8 cellular contexts compared by ENCODE assay signal in the genomic region with DNA sequence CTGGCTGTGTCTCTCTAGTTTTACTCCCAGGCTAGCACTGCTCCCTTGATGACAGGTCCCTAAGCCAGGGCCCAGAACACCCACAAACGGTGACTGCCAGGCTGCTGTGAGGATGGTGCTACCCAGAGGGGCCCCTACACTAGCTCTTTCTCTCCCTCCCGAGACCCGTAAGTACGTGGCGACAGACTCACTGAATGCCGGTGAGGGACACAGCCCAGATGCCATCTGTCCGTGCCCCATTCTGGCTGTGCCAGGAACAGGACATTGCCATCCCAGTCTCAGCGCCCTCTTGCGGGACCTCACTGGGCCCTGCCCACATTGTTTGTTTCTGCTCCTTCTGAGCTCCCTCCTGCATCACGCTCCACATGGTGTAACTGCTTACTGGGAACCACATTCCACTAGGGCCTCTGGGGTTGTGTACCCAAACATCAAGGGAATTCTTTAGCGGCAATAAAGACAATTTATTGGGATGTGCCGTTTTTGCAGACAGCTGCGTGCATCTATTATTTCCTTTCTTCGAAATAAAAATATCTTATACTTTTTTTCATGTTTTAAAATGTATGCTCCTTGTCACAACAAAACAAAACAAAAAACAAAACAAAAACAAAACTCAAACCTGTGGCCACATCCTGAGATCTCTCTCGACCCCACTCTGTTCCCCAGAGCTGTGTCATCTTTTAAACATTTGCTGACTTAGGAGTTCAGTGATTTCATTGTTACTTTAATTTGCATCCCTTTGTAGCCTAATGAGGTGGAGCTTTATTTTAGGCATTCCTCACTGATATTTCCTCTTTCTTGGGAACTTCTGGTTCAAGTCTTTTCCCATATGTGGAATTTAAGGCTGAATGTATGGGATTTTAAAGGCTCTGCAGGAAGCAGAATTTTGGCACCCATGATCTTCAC. TPM values are rescaled to one million over a fixed set of nuclear protein-coding genes. Genes with fewer than 3 reads are reported as not detected.
DNase-seq lines count a peak whose midpoint lies in the region; ATAC-seq and TF ChIP-seq lines count a peak whose summit lies in the region.

No MANE protein-coding gene starts in this region.

- TF ChIP-seq CTCF in GM20000 (IDR thresholded peaks at IDR 0.05; ENCODE audit: extremely low read depth, missing control alignments) (peak; percentile 48), OCI-LY1 (IDR thresholded peaks at IDR 0.05; ENCODE audit: low read length) (peak; percentile 76), left lung (IDR thresholded peaks at IDR 0.05) (peak; percentile 39 to 46), transverse colon (IDR thresholded peaks at IDR 0.05) (peak; percentile 47 to 59 (median 53))

- no peaks in the 10 kb centered on the region for H3F3A ChIP-seq in OCI-LY1 (ENCODE audit: insufficient read depth, low read length)

- DNase-seq in AG20443 (ENCODE audit: low spot score): peak; percentile 81
- DNase-seq in GM20000 (ENCODE audit: low spot score): no peak
- DNase-seq in left lung: peak; percentile 74 to 84
- peak; percentile 80 for DNase-seq in transverse colon
- DNase-seq in DMS79 treated with DMSO at 0.1 percent for 48 hours (lab: John Stamatoyannopoulos, UW): no peak

- in situ Hi-C loops in transverse colon (cut with MboI; ENCODE audit: low pct_ligation_motif_present in 1 of 4, low pct_unique_long_range_greater_than_20kb in 1 of 4, low sequenced_read_pairs in 3 of 4): no loop called here

- peak; percentile 62 for ATAC-seq in left lung
- no peak for ATAC-seq in GM18858 (IDR thresholded peaks at IDR 0.05; ENCODE audit: unreplicated experiment)

- no peaks in the 10 kb centered on the region for H3K79me2 ChIP-seq in OCI-LY1 (ENCODE audit: insufficient read depth, low read length)

- H3K4me2 ChIP-seq in OCI-LY1 (ENCODE audit: low read length): no peak overlapping the region

- no peak for TF ChIP-seq EP300 in transverse colon (IDR thresholded peaks at IDR 0.05; ENCODE audit: low read depth)

- H3K4me3 ChIP-seq in OCI-LY1 (ENCODE audit: low read depth, low read length, poor library complexity, severe bottlenecking) (no peak overlapping the region), left lung (no peak overlapping the region), transverse colon (no peak overlapping the region)

- H3K9me2 ChIP-seq in OCI-LY1 (ENCODE audit: low read depth, low read length): no peaks in the 10 kb centered on the region

- intact Hi-C loops in left lung (cut with DNase I): no loop called here
- intact Hi-C loops in transverse colon (cut with DNase I; ENCODE audit: low total_unique reads): no loop called here

- no peak overlapping the region for H3K27ac ChIP-seq in OCI-LY1 (ENCODE audit: low read depth, low read length, poor library complexity, severe bottlenecking)
- peak overlapping the region; percentile 54 for H3K27ac ChIP-seq in cingulate gyrus (ENCODE audit: low read depth, low read length)
- H3K27ac ChIP-seq in left lung: peak overlapping the region in 1 of 2 donors; percentile 19
- peak overlapping the region; percentile 29 to 78 (median 61) for H3K27ac ChIP-seq in transverse colon

- no peaks in the 10 kb centered on the region for H4K20me1 ChIP-seq in OCI-LY1 (ENCODE audit: insufficient read depth, low read length)

- H3K4me1 ChIP-seq in OCI-LY1 (ENCODE audit: insufficient read depth, low read length, severe bottlenecking) (peaks cover 9% of the 10 kb centered on the region), left lung (peaks cover under 1 to 36% of the 10 kb centered on the region in 2 donors), transverse colon (peaks cover under 1 to 14% (median 3%) of the 10 kb centered on the region in 4 donors)

- 11% methylated on average over 6 to 15 of the region's 15 CpGs for WGBS in transverse colon (ENCODE audit: low coverage in 1 of 2), 2 donors

- no peak for TF ChIP-seq POLR2A in transverse colon (IDR thresholded peaks at IDR 0.05)

- H2AFZ ChIP-seq in OCI-LY1 (ENCODE audit: low read length): no peak overlapping the region

- H3K9me3 ChIP-seq in OCI-LY1 (ENCODE audit: low read length): no peaks in the 10 kb centered on the region
- no peaks in the 10 kb centered on the region for H3K9me3 ChIP-seq in left lung
- no peaks in the 10 kb centered on the region for H3K9me3 ChIP-seq in transverse colon

- H3K36me3 ChIP-seq in OCI-LY1 (ENCODE audit: insufficient read depth, low read length) (no peaks in the 10 kb centered on the region), left lung (no peaks in the 10 kb centered on the region), transverse colon (no peaks in the 10 kb centered on the region)

- H3K27me3 ChIP-seq in OCI-LY1 (ENCODE audit: insufficient read depth, low read length): no peaks in the 10 kb centered on the region
- H3K27me3 ChIP-seq in left lung: no peaks in the 10 kb centered on the region
- no peaks in the 10 kb centered on the region for H3K27me3 ChIP-seq in transverse colon

- no peak overlapping the region for H3K9ac ChIP-seq in OCI-LY1 (ENCODE audit: low read length)

RNA-seq across cellular contexts. Expression of gene TPCN2, which starts 4.4 kb away (rescaled TPM):
- total RNA-seq in left lung (10 to 100 TPM; 14.7 to 22.0 TPM), transverse colon (10 to 100 TPM; 16.8 to 25.4 (median 20.7) TPM)

RNA-seq across cellular contexts. Expression of gene MRGPRF, which starts 31.3 kb away (rescaled TPM):
- total RNA-seq in left lung (10 to 100 TPM; 12.6 to 22.6 TPM), transverse colon (100 to 1,000 TPM in 1 of 4 donors, 10 to 100 TPM in 3; 17.9 to 119 (median 43.6) TPM)

Comparison
In these comparisons a context has a peak if more than half of its experiments do, and no peak if none do; other contexts are left out.
1. DNase-seq: peak in AG20443 (single experiment), left lung (2 of 2) and transverse colon (single experiment); none in GM20000 (single experiment) and DMS79 treated with DMSO at 0.1 percent for 48 hours (single experiment).
2. Peak in every context shown above with its lines, with median percentiles within 50 percentile points of each other: CTCF ChIP-seq.